23 cellular contexts compared by ENCODE assay signal in the genomic region with DNA sequence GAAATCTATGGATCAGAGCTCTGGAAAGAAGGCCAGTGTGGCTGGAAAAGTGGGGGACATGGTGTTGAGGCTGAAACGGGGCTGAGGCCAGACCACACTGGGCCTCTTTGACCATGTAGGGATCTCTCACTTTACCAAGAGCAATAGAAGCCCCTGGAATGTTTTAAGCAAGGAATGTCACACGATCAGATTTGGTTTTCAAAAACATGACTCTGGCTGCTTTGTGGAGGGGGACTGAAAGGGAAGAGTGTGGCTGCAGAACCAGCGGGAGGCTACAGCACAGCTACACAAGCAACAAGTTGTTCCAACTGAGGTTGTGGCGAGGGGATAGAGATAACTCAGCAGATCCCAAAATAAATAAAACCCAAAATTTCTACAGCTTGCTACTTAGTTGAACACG.
DNase-seq lines count a peak whose midpoint lies in the region; ATAC-seq and TF ChIP-seq lines count a peak whose summit lies in the region.
"Had no signal": no experiment of that assay in that cellular context is flagged by ENCODE, and none has a peak within 500 bp of the region (broad histone marks: within the 10 kb centered on the region; RNA-seq: fewer than 3 reads in every experiment).

No MANE protein-coding gene starts in this region.

- CTCF ChIA-PET in WTC11 (lab: Charles Lee) = no interaction called here

- H3K27ac ChIP-seq in endodermal cell (ENCODE audit: low read depth, low read length) (no peak overlapping the region), trophoblast cell (ENCODE audit: low read depth, low read length) (no peak overlapping the region)
- H3K27ac ChIP-seq: 22Rv1; BLaER1 treated with 17β-estradiol and CSF1 and Interleukin-3, amounts not matched to agents 10 nM and 100 nM had no signal

- no peak for TF ChIP-seq CTCF in WTC11 (IDR thresholded peaks at IDR 0.05)
- TF ChIP-seq CTCF in endodermal cell (conservative IDR thresholded peaks at IDR 0.05) = no peak

- 70 to 76% methylated on average over 3 to 5 of the region's 5 CpGs for WGBS in endodermal cell (ENCODE audit: insufficient coverage in 1 of 2, insufficient read length in 1 of 2), 2 experiments
- no CpG with 5 or more reads among the region's 5 CpGs for WGBS in trophoblast cell (ENCODE audit: extremely low coverage, insufficient coverage, insufficient read length)

- H3K14ac ChIP-seq in trophoblast cell (ENCODE audit: low read length) = no peak overlapping the region

- H3K4ac ChIP-seq in trophoblast cell (ENCODE audit: low read depth, low read length) = no peak overlapping the region

- no peak for ATAC-seq in activated T-cell treated with anti-CD3 and anti-CD28 coated beads, Interleukin-2, amount 50 U/mL, for 72 hours (replicated peaks in 1 of 2)
- ATAC-seq in activated T-cell treated with anti-CD3 and anti-CD28 coated beads, Interleukin-2, amount 50 U/mL, for 4 hours = no peak
- ATAC-seq in WTC11 (no peak), HG02588 (IDR thresholded peaks at IDR 0.05; ENCODE audit: unreplicated experiment) (no peak), HG02610 (IDR thresholded peaks at IDR 0.05; ENCODE audit: unreplicated experiment) (no peak)
- ATAC-seq in stimulated activated naive CD8-positive, alpha-beta T cell treated with anti-CD3 and anti-CD28 coated beads, Interleukin-15, Interleukin-2, amounts not matched to agents 100 U/mL and 50 U/mL, for 24 hours = no peak

- peaks cover 0 to 3% of the 10 kb centered on the region in 2 donors for H3K9me3 Mint-ChIP-seq in activated T-cell treated with anti-CD3 and anti-CD28 coated beads, Interleukin-2, amount 50 U/mL, for 72 hours
- H3K9me3 Mint-ChIP-seq in activated T-cell treated with anti-CD3 and anti-CD28 coated beads, Interleukin-2, amount 50 U/mL, for 4 hours = no peaks in the 10 kb centered on the region
- peaks cover 10% of the 10 kb centered on the region for H3K9me3 Mint-ChIP-seq in WTC11
- H3K9me3 Mint-ChIP-seq in endodermal cell = no peaks in the 10 kb centered on the region

- H3K4me1 Mint-ChIP-seq in activated T-cell treated with anti-CD3 and anti-CD28 coated beads, Interleukin-2, amount 50 U/mL, for 72 hours (ENCODE audit: low read depth) = peaks cover 34% of the 10 kb centered on the region
- H3K4me1 Mint-ChIP-seq in activated T-cell treated with anti-CD3 and anti-CD28 coated beads, Interleukin-2, amount 50 U/mL, for 4 hours (ENCODE audit: low read depth) = peaks cover 36% of the 10 kb centered on the region
- H3K4me1 Mint-ChIP-seq in WTC11 (peaks cover 25% of the 10 kb centered on the region), endodermal cell (peaks cover 12% of the 10 kb centered on the region)

- H3K4me1 ChIP-seq in endodermal cell (ENCODE audit: control insufficient read depth, insufficient read depth, low read length) (no peaks in the 10 kb centered on the region), trophoblast cell (ENCODE audit: control insufficient read depth in 1 of 2, insufficient read depth in 2 of 2, low read length in 2 of 2) (peaks cover 6 to 7% of the 10 kb centered on the region in 2 experiments)

- H3K36me3 Mint-ChIP-seq in activated T-cell treated with anti-CD3 and anti-CD28 coated beads, Interleukin-2, amount 50 U/mL, for 72 hours (ENCODE audit: insufficient read depth in 2 of 2) = no peaks in the 10 kb centered on the region
- peaks cover 8% of the 10 kb centered on the region for H3K36me3 Mint-ChIP-seq in activated T-cell treated with anti-CD3 and anti-CD28 coated beads, Interleukin-2, amount 50 U/mL, for 4 hours (ENCODE audit: insufficient read depth)
- H3K36me3 Mint-ChIP-seq in WTC11 (0 out of 2 replicates have a peak, but pooled peaks cover 1% of the 10 kb centered on the region), endodermal cell (ENCODE audit: low read depth) (peaks cover 3% of the 10 kb centered on the region)

- no peak overlapping the region for H3K9ac ChIP-seq in endodermal cell (ENCODE audit: extremely low read depth, low read length, poor library complexity, severe bottlenecking)
- no peak overlapping the region for H3K9ac ChIP-seq in trophoblast cell (ENCODE audit: low read length)
- H3K9ac ChIP-seq: BLaER1 treated with 17β-estradiol and CSF1 and Interleukin-3, amounts not matched to agents 10 nM and 100 nM had no signal

- no peaks in the 10 kb centered on the region for H3K27me3 Mint-ChIP-seq in activated T-cell treated with anti-CD3 and anti-CD28 coated beads, Interleukin-2, amount 50 U/mL, for 72 hours (ENCODE audit: low read depth)
- no peaks in the 10 kb centered on the region for H3K27me3 Mint-ChIP-seq in activated T-cell treated with anti-CD3 and anti-CD28 coated beads, Interleukin-2, amount 50 U/mL, for 4 hours (ENCODE audit: low read depth)
- H3K27me3 Mint-ChIP-seq in WTC11 (ENCODE audit: low read depth) = no peaks in the 10 kb centered on the region
- no peaks in the 10 kb centered on the region for H3K27me3 Mint-ChIP-seq in endodermal cell (ENCODE audit: insufficient read depth)
- H3K27me3 Mint-ChIP-seq: CD4-positive, alpha-beta memory T cell had no signal

- H2BK120ac ChIP-seq in trophoblast cell (ENCODE audit: insufficient read depth, low read length, poor library complexity) = no peak overlapping the region

- peak overlapping the region; percentile 55 for H3K27ac Mint-ChIP-seq in activated T-cell treated with anti-CD3 and anti-CD28 coated beads, Interleukin-2, amount 50 U/mL, for 72 hours
- H3K27ac Mint-ChIP-seq in WTC11 (peak overlapping the region; percentile 5; the same call in 1 of the 2 replicates), endodermal cell (peak overlapping the region; percentile 8)
- H3K27ac Mint-ChIP-seq: CD14-positive monocyte had no signal

- no peak overlapping the region for H3K18ac ChIP-seq in trophoblast cell (ENCODE audit: low read length)

- H3K27me3 ChIP-seq in endodermal cell (ENCODE audit: control insufficient read depth, insufficient read depth, low read length, poor library complexity, severe bottlenecking) = no peaks in the 10 kb centered on the region
- no peaks in the 10 kb centered on the region for H3K27me3 ChIP-seq in trophoblast cell (ENCODE audit: insufficient read depth, low read length)
- H3K27me3 ChIP-seq: BE2C; BLaER1 treated with 17β-estradiol and CSF1 and Interleukin-3, amounts not matched to agents 10 nM and 100 nM had no signal

- no peak overlapping the region for H2AK5ac ChIP-seq in trophoblast cell (ENCODE audit: low read length)

- H2AFZ ChIP-seq in trophoblast cell (ENCODE audit: insufficient read depth, low read length, poor library complexity) = no peak overlapping the region

- no peak overlapping the region for H3K4me2 ChIP-seq in trophoblast cell (ENCODE audit: low read length)
- H3K4me2 ChIP-seq: BLaER1 treated with 17β-estradiol and CSF1 and Interleukin-3, amounts not matched to agents 10 nM and 100 nM had no signal

- POLR2A ChIA-PET in WTC11 (lab: Charles Lee) = no interaction called here

- DNase-seq in activated T-cell treated with anti-CD3 and anti-CD28 coated beads, Interleukin-2, amount 50 U/mL, for 72 hours = no peak
- DNase-seq in activated T-cell treated with anti-CD3 and anti-CD28 coated beads, Interleukin-2, amount 50 U/mL, for 4 hours = no peak
- DNase-seq in WTC11 (ENCODE audit: low spot score) (no peak), endodermal cell (peak; percentile 62), trophoblast cell (no peak)
- DNase-seq in stimulated activated naive CD8-positive, alpha-beta T cell treated with anti-CD3 and anti-CD28 coated beads, Interleukin-15, Interleukin-2, amounts not matched to agents 100 U/mL and 50 U/mL, for 24 hours = no peak
- DNase-seq: ACHN; AML-193; BE2C; Calu3; CD4-positive, alpha-beta memory T cell; COR-L47; DMS53; DMS79 treated with DMSO at 0.1 percent for 48 hours; GF-D8; GOT3; H7; HCEC 1CT had no signal

- H2BK12ac ChIP-seq in trophoblast cell (ENCODE audit: low read length) = peak overlapping the region; percentile 39

- H3K4me3 Mint-ChIP-seq in activated T-cell treated with anti-CD3 and anti-CD28 coated beads, Interleukin-2, amount 50 U/mL, for 72 hours = no peak overlapping the region
- H3K4me3 Mint-ChIP-seq in activated T-cell treated with anti-CD3 and anti-CD28 coated beads, Interleukin-2, amount 50 U/mL, for 4 hours = no peak overlapping the region
- no peak overlapping the region for H3K4me3 Mint-ChIP-seq in WTC11
- no peak overlapping the region for H3K4me3 Mint-ChIP-seq in endodermal cell
- H3K4me3 Mint-ChIP-seq: CD14-positive monocyte; CD4-positive, alpha-beta memory T cell had no signal

- no peak overlapping the region for H3K23ac ChIP-seq in trophoblast cell (ENCODE audit: low read length)

- H3K4me3 ChIP-seq in endodermal cell (ENCODE audit: low read length) (no peak overlapping the region), trophoblast cell (ENCODE audit: low read depth, low read length) (no peak overlapping the region)
- H3K4me3 ChIP-seq: BLaER1 treated with 17β-estradiol and CSF1 and Interleukin-3, amounts not matched to agents 10 nM and 100 nM had no signal

- no peaks in the 10 kb centered on the region for H3K36me3 ChIP-seq in endodermal cell (ENCODE audit: control insufficient read depth, insufficient read depth, low read length)
- H3K36me3 ChIP-seq in trophoblast cell (ENCODE audit: control insufficient read depth in 1 of 2, insufficient read depth in 2 of 2, low read length in 2 of 2) = no peaks in the 10 kb centered on the region
- H3K36me3 ChIP-seq: BE2C had no signal

- H3K79me2 ChIP-seq in trophoblast cell (ENCODE audit: control insufficient read depth, insufficient read depth, low read length, poor library complexity) = no peaks in the 10 kb centered on the region

- no peak overlapping the region for H4K12ac ChIP-seq in trophoblast cell (ENCODE audit: low read depth, low read length)

- H3K9me3 ChIP-seq in endodermal cell (ENCODE audit: control insufficient read depth, low read length) = no peaks in the 10 kb centered on the region
- no peaks in the 10 kb centered on the region for H3K9me3 ChIP-seq in trophoblast cell (ENCODE audit: insufficient read depth, low read depth, low read length)
- H3K9me3 ChIP-seq: BE2C had no signal

- no peak overlapping the region for H2BK5ac ChIP-seq in trophoblast cell (ENCODE audit: low read depth, low read length, poor library complexity)

- H4K91ac ChIP-seq in trophoblast cell (ENCODE audit: low read depth, low read length) = no peak overlapping the region

- H4K8ac ChIP-seq in trophoblast cell (ENCODE audit: low read depth, low read length) = no peak overlapping the region

- H3K79me1 ChIP-seq in trophoblast cell (ENCODE audit: low read length) = peaks cover 2% of the 10 kb centered on the region

TF ChIP-seq in WTC11, 78 proteins besides CTCF, POLR2A, EP300 and RAD21 (continues in another document):
- TF ChIP-seq CREB1 (CRISPR knock-in tag; IDR thresholded peaks at IDR 0.05) = no peak
- TF ChIP-seq NFATC4 (CRISPR knock-in tag; IDR thresholded peaks at IDR 0.05) = no peak
- TF ChIP-seq, protein P1, sequence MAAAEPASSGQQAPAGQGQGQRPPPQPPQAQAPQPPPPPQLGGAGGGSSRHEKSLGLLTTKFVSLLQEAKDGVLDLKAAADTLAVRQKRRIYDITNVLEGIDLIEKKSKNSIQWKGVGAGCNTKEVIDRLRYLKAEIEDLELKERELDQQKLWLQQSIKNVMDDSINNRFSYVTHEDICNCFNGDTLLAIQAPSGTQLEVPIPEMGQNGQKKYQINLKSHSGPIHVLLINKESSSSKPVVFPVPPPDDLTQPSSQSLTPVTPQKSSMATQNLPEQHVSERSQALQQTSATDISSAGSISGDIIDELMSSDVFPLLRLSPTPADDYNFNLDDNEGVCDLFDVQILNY (CRISPR knock-in tag; IDR thresholded peaks at IDR 0.05) = no peak
- no peak for TF ChIP-seq NFE2L1 (CRISPR knock-in tag; IDR thresholded peaks at IDR 0.05)

Comparison
In these comparisons a context has a peak if more than half of its experiments do, and no peak if none do; other contexts are left out.
1. H3K27ac Mint-ChIP-seq: peak in every context shown above with its lines; median percentile 55 in activated T-cell treated with anti-CD3 and anti-CD28 coated beads, Interleukin-2, amount 50 U/mL, for 72 hours; 8 in endodermal cell; 5 in WTC11.